ENCODE assay signal across 17 cellular contexts in the genomic region with DNA sequence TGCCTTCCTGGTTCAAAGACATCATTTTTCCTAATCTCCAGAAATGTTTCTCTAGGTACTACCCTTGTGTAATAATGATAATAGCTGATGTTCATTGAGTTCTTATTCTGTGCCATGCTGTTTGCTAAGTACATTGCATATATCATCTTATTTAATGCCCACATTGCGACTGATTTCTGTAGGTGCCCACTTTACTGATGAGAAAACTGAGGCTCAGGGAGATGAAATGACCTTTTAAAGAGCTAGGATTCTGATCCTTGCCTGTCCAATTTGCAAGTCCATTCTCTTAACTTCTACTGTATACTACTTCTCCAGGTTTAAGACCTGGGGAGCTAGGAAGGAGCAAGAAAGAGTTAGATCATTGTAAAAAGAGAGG. TPM values are rescaled to one million over a fixed set of nuclear protein-coding genes. Genes with fewer than 3 reads are reported as not detected.
DNase-seq lines count a peak whose midpoint lies in the region; ATAC-seq, FAIRE-seq and TF ChIP-seq lines count a peak whose summit lies in the region.
"Had no signal": no experiment of that assay in that cellular context is flagged by ENCODE, and none has a peak within 500 bp of the region (broad histone marks: within the 10 kb centered on the region; RNA-seq: fewer than 3 reads in every experiment).

No MANE protein-coding gene starts in this region.

- CTCF ChIA-PET in A549 (lab: Yijun Ruan, JAX) = interaction anchor here (0.9 to 15.2 kb wide), 11 partner anchors 8 to 196 kb away, joined by 3 to 179 read pairs (median 6); partner anchors contain the start of genes PYM1 and RAB5B
- CTCF ChIA-PET in CD8-positive, alpha-beta memory T cell (lab: Charles Lee) = interaction anchor here (0.9 to 11.4 kb wide), 6 partner anchors 6 to 204 kb away, joined by 3 to 96 read pairs (median 6); partner anchors contain the start of genes DGKA, DNAJC14, ORMDL2 and PYM1

- TF ChIP-seq POLR2A in A549 (IDR thresholded peaks at IDR 0.05; ENCODE audit: low read length) = no peak

- H3K36me3 ChIP-seq in CD8-positive, alpha-beta memory T cell (ENCODE audit: insufficient read depth, low read length) = peaks cover 26% of the 10 kb centered on the region
- peaks cover 10 to 35% of the 10 kb centered on the region in 2 experiments for H3K36me3 ChIP-seq in keratinocyte (ENCODE audit: control insufficient read depth in 2 of 2, extremely low read depth in 1 of 2, insufficient read depth in 2 of 2, low read length in 2 of 2)

- dilution Hi-C loops in keratinocyte (cut with MboI; ENCODE audit: extremely low pct_ligation_motif_present, low sequenced_read_pairs) = no loop called here

- peaks cover 40% of the 10 kb centered on the region for H3K79me2 ChIP-seq in keratinocyte (ENCODE audit: control insufficient read depth, insufficient read depth, low read length)

- peaks cover 0 to 1% of the 10 kb centered on the region in 2 donors for H3K27me3 Mint-ChIP-seq in CD8-positive, alpha-beta memory T cell
- no peaks in the 10 kb centered on the region for H3K27me3 Mint-ChIP-seq in activated T-helper 17 cell treated with anti-CD3 and anti-CD28 coated beads, Interleukin-2, amount 50 U/mL, for 72 hours
- H3K27me3 Mint-ChIP-seq: stimulated activated naive B cell treated with anti-CD40 and anti-IgM and Interleukin-4, amounts not matched to agents 10 μg/mL and 1 μg/mL and 100 μg/mL, for 72 hours had no signal

- H3K4me3 ChIP-seq in A549 (no peak overlapping the region), keratinocyte (ENCODE audit: control insufficient read depth in 2 of 3, extremely low read depth in 1 of 3, insufficient read depth in 2 of 3, low read depth in 1 of 3, low read length in 3 of 3) (peak overlapping the region; percentile 52 to 83 (median 72))
- peak overlapping the region; percentile 98 for H3K4me3 ChIP-seq in CD8-positive, alpha-beta memory T cell (ENCODE audit: low read length)

- no peak for TF ChIP-seq RAD21 in A549 (conservative IDR thresholded peaks at IDR 0.05 in 1 of 2, IDR thresholded peaks at IDR 0.05 in 1 of 2)

- H3K4me1 ChIP-seq in A549 (peaks cover 33% of the 10 kb centered on the region), keratinocyte (ENCODE audit: control insufficient read depth, extremely low read depth, insufficient read depth, low read length) (peaks cover 72% of the 10 kb centered on the region)
- peaks cover 79% of the 10 kb centered on the region for H3K4me1 ChIP-seq in CD8-positive, alpha-beta memory T cell (ENCODE audit: insufficient read depth, low read length)

- H3K4me2 ChIP-seq in A549 (peak overlapping the region; percentile 79), keratinocyte (ENCODE audit: control insufficient read depth, extremely low read depth, insufficient read depth, low read depth, low read length) (peak overlapping the region; percentile 94)

- no peaks in the 10 kb centered on the region for H3K27me3 ChIP-seq in CD8-positive, alpha-beta memory T cell (ENCODE audit: insufficient read depth, low read length, poor library complexity, severe bottlenecking)
- no peaks in the 10 kb centered on the region for H3K27me3 ChIP-seq in keratinocyte (ENCODE audit: control insufficient read depth, extremely low read depth, insufficient read depth, low read length)
- H3K27me3 ChIP-seq: heart right ventricle had no signal

- no peaks in the 10 kb centered on the region for H4K20me1 ChIP-seq in keratinocyte (ENCODE audit: control insufficient read depth, extremely low read depth, insufficient read depth, low read length)

- peak overlapping the region; percentile 68 to 97 (median 91) for H3K27ac Mint-ChIP-seq in CD8-positive, alpha-beta memory T cell
- peak overlapping the region; percentile 99 for H3K27ac Mint-ChIP-seq in activated T-helper 17 cell treated with anti-CD3 and anti-CD28 coated beads, Interleukin-2, amount 50 U/mL, for 72 hours
- H3K27ac Mint-ChIP-seq: stimulated activated naive B cell treated with anti-CD40 and anti-IgM and Interleukin-4, amounts not matched to agents 10 μg/mL and 1 μg/mL and 100 μg/mL, for 72 hours had no signal

- H3K9ac ChIP-seq in keratinocyte (ENCODE audit: control insufficient read depth, extremely low read depth, insufficient read depth, low read length) = peak overlapping the region; percentile 86

- DNase-seq in A549 (ENCODE audit: low read depth in 1 of 2, low spot score in 1 of 2) (no peak), keratinocyte (ENCODE audit: low read depth, low spot score) (no peak)
- DNase-seq in CD8-positive, alpha-beta memory T cell = no peak
- DNase-seq: activated CD4-positive, alpha-beta T cell treated with anti-CD3 and anti-CD28 coated beads, Interleukin-2, amount 50 U/mL, for 1 hour; GF-D8; heart right ventricle; KG1; NCI-H1930; stimulated activated CD4-positive, alpha-beta T cell treated with anti-CD3 and anti-CD28 coated beads, Interleukin-2, amount 100 ng/mL, for 24 hours; stimulated activated naive B cell treated with anti-CD40 and anti-IgM and Interleukin-4, amounts not matched to agents 10 μg/mL and 1 μg/mL and 100 μg/mL, for 72 hours had no signal

- H3K27ac ChIP-seq in A549 (peak overlapping the region; percentile 74 to 88; a peak in 4 of 6 replicates), keratinocyte (ENCODE audit: control insufficient read depth, insufficient read depth, low read length) (peak overlapping the region; percentile 97)
- no peak overlapping the region for H3K27ac ChIP-seq in CD8-positive, alpha-beta memory T cell (ENCODE audit: low read depth, low read length)

- TF ChIP-seq CTCF in A549 (IDR thresholded peaks at IDR 0.05) (no peak), keratinocyte (optimal IDR thresholded peaks at IDR 0.05 in 1 of 3, IDR thresholded peaks at IDR 0.05 in 1 of 3, conservative IDR thresholded peaks at IDR 0.05 in 1 of 3; ENCODE audit: extremely low read depth in 1 of 3, insufficient read depth in 2 of 3, low read length in 3 of 3) (no peak)

- no peak for TF ChIP-seq EP300 in A549 (IDR thresholded peaks at IDR 0.05)

- H3K9me1 ChIP-seq in keratinocyte (ENCODE audit: control insufficient read depth, extremely low read depth, insufficient read depth, low read length) = no peaks in the 10 kb centered on the region

- H3K4me3 Mint-ChIP-seq in CD8-positive, alpha-beta memory T cell = peak overlapping the region; percentile 94 to 100 (median 98)
- H3K4me3 Mint-ChIP-seq in activated T-helper 17 cell treated with anti-CD3 and anti-CD28 coated beads, Interleukin-2, amount 50 U/mL, for 72 hours = peak overlapping the region; percentile 98

- peaks cover 0 to 2% (median 0%) of the 10 kb centered on the region in 5 donors for H3K9me3 Mint-ChIP-seq in CD8-positive, alpha-beta memory T cell
- H3K9me3 Mint-ChIP-seq in activated T-helper 17 cell treated with anti-CD3 and anti-CD28 coated beads, Interleukin-2, amount 50 U/mL, for 72 hours = no peaks in the 10 kb centered on the region
- H3K9me3 Mint-ChIP-seq: CD14-positive monocyte; stimulated activated naive B cell treated with anti-CD40 and anti-IgM and Interleukin-4, amounts not matched to agents 10 μg/mL and 1 μg/mL and 100 μg/mL, for 72 hours had no signal

- ATAC-seq in A549 = no peak
- no peak for ATAC-seq in activated T-helper 17 cell treated with anti-CD3 and anti-CD28 coated beads, Interleukin-2, amount 50 U/mL, for 72 hours (replicated peaks)
- no peak for ATAC-seq in HG03280 (IDR thresholded peaks at IDR 0.05; ENCODE audit: unreplicated experiment)
- no peak for ATAC-seq in GM21825 (IDR thresholded peaks at IDR 0.05; ENCODE audit: unreplicated experiment)
- no peak for ATAC-seq in GM21723 (IDR thresholded peaks at IDR 0.05; ENCODE audit: unreplicated experiment)
- ATAC-seq in GM18868 (IDR thresholded peaks at IDR 0.05; ENCODE audit: unreplicated experiment) = no peak
- ATAC-seq: heart right ventricle; stimulated activated naive B cell treated with anti-CD40 and anti-IgM and Interleukin-4, amounts not matched to agents 10 μg/mL and 1 μg/mL and 100 μg/mL, for 72 hours had no signal

- no peak overlapping the region for H2AFZ ChIP-seq in keratinocyte (ENCODE audit: control insufficient read depth, low read length)

- peaks cover 0 to 77% (median 14%) of the 10 kb centered on the region in 3 donors for H3K36me3 Mint-ChIP-seq in CD8-positive, alpha-beta memory T cell
- peaks cover 87% of the 10 kb centered on the region for H3K36me3 Mint-ChIP-seq in activated T-helper 17 cell treated with anti-CD3 and anti-CD28 coated beads, Interleukin-2, amount 50 U/mL, for 72 hours (ENCODE audit: low read depth)

- 100% methylated on average over 1 of the region's 1 CpG for WGBS in A549 (ENCODE audit: missing lambda C conversion rate)

- POLR2A ChIA-PET in A549 (lab: Yijun Ruan, JAX) = interaction anchor here (0.7 to 1.6 kb wide), 3 partner anchors 104 to 205 kb away, joined by 3 to 7 read pairs (median 3); partner anchors contain the start of genes CD63, DNAJC14, ORMDL2 and SARNP
- POLR2A ChIA-PET in CD8-positive, alpha-beta memory T cell (lab: Charles Lee) = interaction anchor here (0.7 to 1.0 kb wide), 3 partner anchors 10 to 190 kb away, joined by 3 read pairs; no protein-coding TSS in a partner anchor

- no peak for FAIRE-seq in A549 (lab: Jason Lieb, UNC)
- FAIRE-seq in keratinocyte (lab: Jason Lieb, UNC) = no peak
- FAIRE-seq: GM18507 had no signal

- peaks cover 74 to 89% (median 82%) of the 10 kb centered on the region in 3 donors for H3K4me1 Mint-ChIP-seq in CD8-positive, alpha-beta memory T cell
- H3K4me1 Mint-ChIP-seq in activated T-helper 17 cell treated with anti-CD3 and anti-CD28 coated beads, Interleukin-2, amount 50 U/mL, for 72 hours = peaks cover 68% of the 10 kb centered on the region

- H3K9me3 ChIP-seq in A549 (no peaks in the 10 kb centered on the region), keratinocyte (ENCODE audit: control insufficient read depth, low read depth, low read length) (no peaks in the 10 kb centered on the region)
- H3K9me3 ChIP-seq in CD8-positive, alpha-beta memory T cell (ENCODE audit: low read length) = no peaks in the 10 kb centered on the region
- H3K9me3 ChIP-seq: heart right ventricle had no signal

RNA-seq across cellular contexts. Expression of gene DGKA, which starts 2.8 kb away (rescaled TPM):
- polyA plus RNA-seq in A549 (2011; rRNA removed) (24.7 and 26.1 TPM in 2 replicates), A549 (2017; fragmentation: RNase III; extraction: RNeasy Plus Mini Kit Qiagen cat#74134 plus additional on column Dnase treatment) (21.0 to 23.7 TPM (median 22.6 TPM) in 3 replicates), keratinocyte (161 to 263 TPM (median 174 TPM) in 3 replicates)
- 12.7 and 12.8 TPM in 2 replicates for polyA plus RNA-seq in A549 (2012; cell fraction: cytosol; rRNA removed)
- polyA plus RNA-seq in A549 (2012; cell fraction: nucleus; rRNA removed) = 38.2 and 45.1 TPM in 2 replicates
- polyA minus RNA-seq in A549 (2011; rRNA and poly(A)+ RNA removed) = 24.3 and 29.2 TPM in 2 replicates
- total RNA-seq in CD8-positive, alpha-beta memory T cell = 100 to 1,000 TPM; 221 to 236 TPM
- 234 TPM for polyA plus RNA-seq in CD8-positive, alpha-beta memory T cell
- 100 to 1,000 TPM; 282 to 502 TPM for total RNA-seq in activated T-helper 17 cell treated with anti-CD3 and anti-CD28 coated beads, Interleukin-2, amount 50 U/mL, for 72 hours
- 268 TPM for polyA plus RNA-seq in keratinocyte (2011; ENCODE audit: low read depth)
- 161 and 169 TPM in 2 replicates for polyA plus RNA-seq in keratinocyte (2011; cell fraction: cytosol; rRNA removed)
- polyA plus RNA-seq in keratinocyte (2011; cell fraction: nucleus; rRNA removed) = 591 and 684 TPM in 2 replicates
- polyA plus RNA-seq in keratinocyte (2012; ENCODE audit: low replicate concordance) = 207 and 259 TPM in 2 replicates
- 217 to 364 TPM (median 266 TPM) in 3 replicates for polyA minus RNA-seq in keratinocyte
- polyA minus RNA-seq in keratinocyte (2011; cell fraction: cytosol; rRNA and poly(A)+ RNA removed) = 149 TPM
- 177 and 285 TPM in 2 replicates for polyA minus RNA-seq in keratinocyte (2011; cell fraction: nucleus; rRNA and poly(A)+ RNA removed)

RNA-seq across cellular contexts. Expression of gene PYM1, which starts 6.1 kb away (rescaled TPM):
- polyA plus RNA-seq in A549 (2011; rRNA removed) = 39.2 and 49.5 TPM in 2 replicates
- polyA plus RNA-seq in A549 (2012; cell fraction: cytosol; rRNA removed) = 31.8 and 33.8 TPM in 2 replicates
- polyA plus RNA-seq in A549 (2012; cell fraction: nucleus; rRNA removed) = 14.2 and 20.4 TPM in 2 replicates
- polyA plus RNA-seq in A549 (2017; fragmentation: RNase III; extraction: RNeasy Plus Mini Kit Qiagen cat#74134 plus additional on column Dnase treatment) = 27.0 to 30.6 TPM (median 30.4 TPM) in 3 replicates
- 23.3 and 23.7 TPM in 2 replicates for polyA minus RNA-seq in A549 (2011; rRNA and poly(A)+ RNA removed)
- total RNA-seq in CD8-positive, alpha-beta memory T cell = 10 to 100 TPM; 35.8 to 38.4 TPM
- polyA plus RNA-seq in CD8-positive, alpha-beta memory T cell = 80.8 TPM
- total RNA-seq in activated T-helper 17 cell treated with anti-CD3 and anti-CD28 coated beads, Interleukin-2, amount 50 U/mL, for 72 hours = 10 to 100 TPM; 23.4 to 35.6 TPM
- 43.6 to 63.4 TPM (median 61.6 TPM) in 3 replicates for polyA plus RNA-seq in keratinocyte
- 30.7 TPM for polyA plus RNA-seq in keratinocyte (2011; ENCODE audit: low read depth)
- polyA plus RNA-seq in keratinocyte (2011; cell fraction: cytosol; rRNA removed) = 53.4 and 60.0 TPM in 2 replicates
- 30.7 and 33.5 TPM in 2 replicates for polyA plus RNA-seq in keratinocyte (2011; cell fraction: nucleus; rRNA removed)
- 27.5 and 45.0 TPM in 2 replicates for polyA plus RNA-seq in keratinocyte (2012; ENCODE audit: low replicate concordance)
- 17.1 to 27.9 TPM (median 19.2 TPM) in 3 replicates for polyA minus RNA-seq in keratinocyte
- polyA minus RNA-seq in keratinocyte (2011; cell fraction: cytosol; rRNA and poly(A)+ RNA removed) = 29.0 TPM
- 9.0 and 14.3 TPM in 2 replicates for polyA minus RNA-seq in keratinocyte (2011; cell fraction: nucleus; rRNA and poly(A)+ RNA removed)

RNA-seq across cellular contexts. Expression of gene PMEL, which starts 32.1 kb away (rescaled TPM):
- polyA plus RNA-seq in A549 (2011; rRNA removed) (2.2 and 2.3 TPM in 2 replicates), A549 (2017; fragmentation: RNase III; extraction: RNeasy Plus Mini Kit Qiagen cat#74134 plus additional on column Dnase treatment) (0.71 to 1.4 TPM (median 1.0 TPM) in 3 replicates), keratinocyte (1.3 to 2.1 TPM (median 1.4 TPM) in 3 replicates)
- polyA plus RNA-seq in A549 (2012; cell fraction: cytosol; rRNA removed) = 1.1 and 1.3 TPM in 2 replicates
- polyA plus RNA-seq in A549 (2012; cell fraction: nucleus; rRNA removed) = 3.7 and 6.0 TPM in 2 replicates
- 1.7 and 3.3 TPM in 2 replicates for polyA minus RNA-seq in A549 (2011; rRNA and poly(A)+ RNA removed)
- total RNA-seq in CD8-positive, alpha-beta memory T cell = under 1 TPM; 0.28 to 0.33 TPM
- polyA plus RNA-seq in CD8-positive, alpha-beta memory T cell = not detected
- total RNA-seq in activated T-helper 17 cell treated with anti-CD3 and anti-CD28 coated beads, Interleukin-2, amount 50 U/mL, for 72 hours = 1 to 10 TPM in 1 of 2 donors, under 1 TPM in 1; 0.30 to 2.5 TPM
- 0.89 TPM for polyA plus RNA-seq in keratinocyte (2011; ENCODE audit: low read depth)
- 2.3 and 2.7 TPM in 2 replicates for polyA plus RNA-seq in keratinocyte (2011; cell fraction: cytosol; rRNA removed)
- 2.9 and 3.1 TPM in 2 replicates for polyA plus RNA-seq in keratinocyte (2011; cell fraction: nucleus; rRNA removed)
- 1.0 and 2.2 TPM in 2 replicates for polyA plus RNA-seq in keratinocyte (2012; ENCODE audit: low replicate concordance)
- 2.1 to 4.9 TPM (median 4.3 TPM) in 3 replicates for polyA minus RNA-seq in keratinocyte
- 0.96 TPM for polyA minus RNA-seq in keratinocyte (2011; cell fraction: cytosol; rRNA and poly(A)+ RNA removed)
- 1.0 and 1.5 TPM in 2 replicates for polyA minus RNA-seq in keratinocyte (2011; cell fraction: nucleus; rRNA and poly(A)+ RNA removed)

RNA-seq across cellular contexts. Expression of gene CDK2, which starts 32.8 kb away (rescaled TPM):
- 51.0 and 86.3 TPM in 2 replicates for polyA plus RNA-seq in A549 (2011; rRNA removed)
- polyA plus RNA-seq in A549 (2012; cell fraction: cytosol; rRNA removed) = 93.1 and 110 TPM in 2 replicates
- polyA plus RNA-seq in A549 (2012; cell fraction: nucleus; rRNA removed) = 72.1 and 82.3 TPM in 2 replicates
- polyA plus RNA-seq in A549 (2017; fragmentation: RNase III; extraction: RNeasy Plus Mini Kit Qiagen cat#74134 plus additional on column Dnase treatment) = 41.5 to 53.8 TPM (median 48.3 TPM) in 3 replicates
- 72.7 and 78.5 TPM in 2 replicates for polyA minus RNA-seq in A549 (2011; rRNA and poly(A)+ RNA removed)
- 100 to 1,000 TPM; 117 to 125 TPM for total RNA-seq in CD8-positive, alpha-beta memory T cell
- 8.2 TPM for polyA plus RNA-seq in CD8-positive, alpha-beta memory T cell
- total RNA-seq in activated T-helper 17 cell treated with anti-CD3 and anti-CD28 coated beads, Interleukin-2, amount 50 U/mL, for 72 hours = 100 to 1,000 TPM; 101 to 104 TPM
- 34.3 to 49.3 TPM (median 47.3 TPM) in 3 replicates for polyA plus RNA-seq in keratinocyte
- polyA plus RNA-seq in keratinocyte (2011; ENCODE audit: low read depth) = 6.5 TPM
- polyA plus RNA-seq in keratinocyte (2011; cell fraction: cytosol; rRNA removed) = 24.9 and 27.4 TPM in 2 replicates
- polyA plus RNA-seq in keratinocyte (2011; cell fraction: nucleus; rRNA removed) = 42.3 and 56.9 TPM in 2 replicates
- 22.4 and 30.3 TPM in 2 replicates for polyA plus RNA-seq in keratinocyte (2012; ENCODE audit: low replicate concordance)
- 34.3 to 46.8 TPM (median 36.0 TPM) in 3 replicates for polyA minus RNA-seq in keratinocyte
- 15.5 TPM for polyA minus RNA-seq in keratinocyte (2011; cell fraction: cytosol; rRNA and poly(A)+ RNA removed)
- polyA minus RNA-seq in keratinocyte (2011; cell fraction: nucleus; rRNA and poly(A)+ RNA removed) = 14.0 and 18.6 TPM in 2 replicates

RNA-seq across cellular contexts. Expression of gene RAB5B, which starts 40.1 kb away (rescaled TPM):
- 90.4 and 93.7 TPM in 2 replicates for polyA plus RNA-seq in A549 (2011; rRNA removed)
- polyA plus RNA-seq in A549 (2012; cell fraction: cytosol; rRNA removed) = 27.6 and 37.7 TPM in 2 replicates
- 14.7 and 20.9 TPM in 2 replicates for polyA plus RNA-seq in A549 (2012; cell fraction: nucleus; rRNA removed)
- polyA plus RNA-seq in A549 (2017; fragmentation: RNase III; extraction: RNeasy Plus Mini Kit Qiagen cat#74134 plus additional on column Dnase treatment) = 27.7 to 37.2 TPM (median 36.3 TPM) in 3 replicates
- 68.1 and 80.7 TPM in 2 replicates for polyA minus RNA-seq in A549 (2011; rRNA and poly(A)+ RNA removed)
- 10 to 100 TPM; 36.6 to 38.3 TPM for total RNA-seq in CD8-positive, alpha-beta memory T cell
- 68.5 TPM for polyA plus RNA-seq in CD8-positive, alpha-beta memory T cell
- 10 to 100 TPM; 34.2 to 50.8 TPM for total RNA-seq in activated T-helper 17 cell treated with anti-CD3 and anti-CD28 coated beads, Interleukin-2, amount 50 U/mL, for 72 hours
- polyA plus RNA-seq in keratinocyte = 132 to 162 TPM (median 138 TPM) in 3 replicates
- polyA plus RNA-seq in keratinocyte (2011; ENCODE audit: low read depth) = 59.4 TPM
- 144 and 200 TPM in 2 replicates for polyA plus RNA-seq in keratinocyte (2011; cell fraction: cytosol; rRNA removed)
- 135 and 138 TPM in 2 replicates for polyA plus RNA-seq in keratinocyte (2011; cell fraction: nucleus; rRNA removed)
- 72.8 and 76.8 TPM in 2 replicates for polyA plus RNA-seq in keratinocyte (2012; ENCODE audit: low replicate concordance)
- polyA minus RNA-seq in keratinocyte = 66.2 to 176 TPM (median 141 TPM) in 3 replicates
- polyA minus RNA-seq in keratinocyte (2011; cell fraction: cytosol; rRNA and poly(A)+ RNA removed) = 86.9 TPM
- polyA minus RNA-seq in keratinocyte (2011; cell fraction: nucleus; rRNA and poly(A)+ RNA removed) = 46.7 and 80.8 TPM in 2 replicates
